In the genomic region with DNA sequence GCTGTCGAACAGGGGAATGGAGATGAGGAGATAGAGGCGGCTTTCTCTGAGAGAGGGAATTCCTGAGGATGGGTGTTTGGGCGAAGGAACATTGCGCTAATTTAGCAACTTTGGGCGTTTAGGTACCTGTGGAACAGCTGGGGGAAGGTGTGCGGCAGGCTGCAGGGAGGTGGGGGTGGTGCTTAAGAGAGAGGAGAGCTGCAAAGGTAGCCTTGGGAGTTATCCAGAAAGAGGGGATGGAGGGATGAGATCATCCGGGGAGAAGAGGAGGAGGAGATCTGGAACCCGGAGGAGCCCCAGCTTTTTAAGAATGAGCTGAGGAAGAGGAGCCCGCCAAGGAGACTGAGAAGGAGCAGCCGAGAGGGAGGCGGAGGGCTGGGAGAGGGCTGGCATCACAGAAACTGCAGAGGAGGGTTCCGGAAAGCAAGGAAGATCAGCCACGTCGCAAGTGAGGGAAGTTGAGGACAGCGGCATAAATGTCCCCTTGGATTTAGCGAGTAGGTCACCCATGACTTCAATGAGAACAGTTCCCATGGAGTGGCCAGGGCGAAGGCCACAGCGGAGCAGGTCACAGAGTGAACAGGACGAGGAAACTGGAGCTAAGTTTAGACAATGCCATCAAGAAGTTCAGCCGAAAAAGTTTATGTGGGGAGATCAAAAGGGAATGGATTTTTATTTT, we compare ENCODE assay signal across 8 cellular contexts.
"Had no signal": no experiment of that assay in that cellular context is flagged by ENCODE, and none has a peak within 500 bp of the region (broad histone marks: within the 10 kb centered on the region; RNA-seq: fewer than 3 reads in every experiment).

No MANE protein-coding gene starts in this region.

- H3K9me3 Mint-ChIP-seq: GM23338, H9 had no signal

- FAIRE-seq: H1, H54, HTR-8/SVneo, K562 had no signal

- H3K4me3 Mint-ChIP-seq: GM23338, H9 had no signal

- DNase-seq: H9, HCEC 1CT, IMR-90 had no signal

- H3K4me3 ChIP-seq: GM23338, K562 had no signal

- H3K27ac Mint-ChIP-seq: GM23338 had no signal
